15 cellular contexts compared by ENCODE assay signal in the genomic region with DNA sequence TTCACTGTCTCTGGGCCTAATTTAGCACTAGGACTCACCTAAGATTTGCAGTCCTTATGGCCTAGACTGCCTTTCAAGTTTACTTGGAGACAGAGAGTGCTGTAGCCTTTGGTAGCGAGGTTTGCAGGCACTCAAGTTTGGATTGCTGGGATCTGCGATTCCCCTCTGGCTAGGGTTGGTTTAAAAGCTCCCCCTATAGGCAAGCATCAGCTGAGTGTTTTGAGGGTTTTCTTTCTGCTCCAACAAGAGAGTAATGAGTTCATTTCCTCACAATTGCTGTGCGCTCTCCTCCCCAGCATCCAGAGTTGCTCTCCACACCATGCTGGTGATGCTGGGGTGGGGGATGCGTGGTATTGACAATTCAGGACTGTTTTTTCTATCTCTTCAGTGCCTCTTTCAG.
DNase-seq lines count a peak whose midpoint lies in the region; ATAC-seq and TF ChIP-seq lines count a peak whose summit lies in the region.
"Had no signal": no experiment of that assay in that cellular context is flagged by ENCODE, and none has a peak within 500 bp of the region (broad histone marks: within the 10 kb centered on the region; RNA-seq: fewer than 3 reads in every experiment).

No MANE protein-coding gene starts in this region.

- DNase-seq in NCI-H82 (lab: John Stamatoyannopoulos, UW): peak; percentile 31
- no peak for DNase-seq in NCI-H82 treated with DMSO at 0.1 percent for 48 hours (lab: John Stamatoyannopoulos, UW; ENCODE audit: unreplicated experiment)
- DNase-seq in NCI-H524 treated with DMSO at 0.1 percent for 48 hours (lab: John Stamatoyannopoulos, UW): peak; percentile 34
- peak; percentile 15 for DNase-seq in fibroblast of mammary gland (ENCODE audit: low read depth)
- peak; percentile 20 for DNase-seq in testis
- no peak for DNase-seq in stimulated activated naive CD4-positive, alpha-beta T cell (lab: John Stamatoyannopoulos, UW)
- no peak for DNase-seq in retina
- DNase-seq: ACHN; activated CD4-positive, alpha-beta T cell treated with anti-CD3 and anti-CD28 coated beads, Interleukin-2, amount 50 U/mL, for 48 hours; activated effector memory CD4-positive, alpha-beta T cell treated with Interleukin-2 at 50 U/mL for 16 hours; heart right ventricle; NCI-H2107; stimulated activated CD8-positive, alpha-beta memory T cell treated with anti-CD3 and anti-CD28 coated beads, Interleukin-4, amount 100 ng/mL, for 48 hours; upper lobe of right lung had no signal

- no peaks in the 10 kb centered on the region for H3K9me3 ChIP-seq in testis
- H3K9me3 ChIP-seq: heart right ventricle, upper lobe of right lung had no signal

- no peaks in the 10 kb centered on the region for H3K36me3 ChIP-seq in testis (ENCODE audit: low read depth, missing control alignments)
- H3K36me3 ChIP-seq: heart right ventricle, upper lobe of right lung had no signal

- H3K27me3 ChIP-seq in testis: no peaks in the 10 kb centered on the region
- H3K27me3 ChIP-seq: heart right ventricle, upper lobe of right lung had no signal

- TF ChIP-seq POLR2A in testis (IDR thresholded peaks at IDR 0.05): no peak

- H3K4me3 ChIP-seq in fibroblast of mammary gland (ENCODE audit: control insufficient read depth, low read depth, low read length) (no peak overlapping the region), testis (no peak overlapping the region)
- H3K4me3 ChIP-seq: heart right ventricle, upper lobe of right lung had no signal

- 80 to 83% methylated on average over 1 to 2 of the region's 4 CpGs for WGBS in testis, 2 donors

- no peak overlapping the region for H3K27ac ChIP-seq in testis
- H3K27ac ChIP-seq: heart right ventricle, upper lobe of right lung had no signal

- no peak for ATAC-seq in HG02938 (IDR thresholded peaks at IDR 0.05; ENCODE audit: unreplicated experiment)
- ATAC-seq: heart right ventricle, upper lobe of right lung had no signal

- intact Hi-C loops in testis (cut with DNase I; ENCODE audit: low total_unique reads): no loop called here

- peak; percentile 20 for TF ChIP-seq CTCF in fibroblast of mammary gland (conservative IDR thresholded peaks at IDR 0.05; ENCODE audit: control insufficient read depth, insufficient read depth, low read depth, low read length)
- no peak for TF ChIP-seq CTCF in testis (IDR thresholded peaks at IDR 0.05)

- no peaks in the 10 kb centered on the region for H3K4me1 ChIP-seq in testis
- H3K4me1 ChIP-seq: heart right ventricle, upper lobe of right lung had no signal

Comparison
In these comparisons a context has a peak if more than half of its experiments do, and no peak if none do; other contexts are left out.
1. DNase-seq: peak in NCI-H82 (single experiment), NCI-H524 treated with DMSO at 0.1 percent for 48 hours (single experiment), fibroblast of mammary gland (single experiment) and testis (single experiment); none in NCI-H82 treated with DMSO at 0.1 percent for 48 hours (single experiment), stimulated activated naive CD4-positive, alpha-beta T cell (0 of 6) and retina (single experiment).